8 cellular contexts compared by ENCODE assay signal in genomic region chr1:159214149-159214760, GRCh38. TPM values are rescaled to one million over a fixed set of nuclear protein-coding genes. Genes with fewer than 3 reads are reported as not detected.
DNase-seq lines count a peak whose midpoint lies in the region; ATAC-seq and TF ChIP-seq lines count a peak whose summit lies in the region.

No MANE protein-coding gene starts in this region.

- no peaks in the 10 kb centered on the region for H3K36me3 Mint-ChIP-seq in T-helper 2 cell treated with Interferon-gamma antibody and Interleukin-4, amounts not matched to agents 5 μg/mL and 100 μg/mL, for 36 hours (ENCODE audit: low read depth)
- no peaks in the 10 kb centered on the region for H3K36me3 Mint-ChIP-seq in chondrocyte (ENCODE audit: low read depth)

- no peaks in the 10 kb centered on the region for H3K27me3 ChIP-seq in mesendoderm (ENCODE audit: insufficient read depth, low read length, poor library complexity)
- peaks cover 25% of the 10 kb centered on the region for H3K27me3 ChIP-seq in transverse colon

- H2BK15ac ChIP-seq in mesendoderm (replicated peaks; ENCODE audit: low read depth) = no peak overlapping the region

- H3K4ac ChIP-seq in mesendoderm (ENCODE audit: low read depth, low read length) = no peak overlapping the region

- H4K5ac ChIP-seq in mesendoderm (ENCODE audit: low read length) = no peak overlapping the region

- H3K4me1 Mint-ChIP-seq in T-helper 2 cell treated with Interferon-gamma antibody and Interleukin-4, amounts not matched to agents 5 μg/mL and 100 μg/mL, for 36 hours (ENCODE audit: low read depth) = no peaks in the 10 kb centered on the region
- H3K4me1 Mint-ChIP-seq in chondrocyte (ENCODE audit: low read depth) = no peaks in the 10 kb centered on the region

- DNase-seq in AG08395 (ENCODE audit: low spot score) (peak; percentile 61), chondrocyte (ENCODE audit: low spot score) (no peak), mesendoderm (peak; percentile 56), transverse colon (peak; percentile 20)
- peak; percentile 6 for DNase-seq in T-helper 2 cell treated with Interferon-gamma antibody and Interleukin-4, amounts not matched to agents 5 μg/mL and 100 μg/mL, for 36 hours (ENCODE audit: low spot score)

- no CpG with 5 or more reads among the region's 5 CpGs for WGBS in mesendoderm (ENCODE audit: extremely low coverage, insufficient coverage, low lambda C conversion rate)
- WGBS in transverse colon (ENCODE audit: low coverage in 1 of 2), 2 donors = 3 to 6% methylated on average over 4 to 5 of the region's 5 CpGs

- H3K9me3 Mint-ChIP-seq in T-helper 2 cell treated with Interferon-gamma antibody and Interleukin-4, amounts not matched to agents 5 μg/mL and 100 μg/mL, for 36 hours = no peaks in the 10 kb centered on the region
- H3K9me3 Mint-ChIP-seq in chondrocyte (ENCODE audit: low read depth) = no peaks in the 10 kb centered on the region

- H3K23ac ChIP-seq in mesendoderm (ENCODE audit: low read length) = no peak overlapping the region

- no peaks in the 10 kb centered on the region for H3K9me3 ChIP-seq in transverse colon

- H3K4me2 ChIP-seq in mesendoderm (ENCODE audit: low read length) = no peak overlapping the region

- H3K9ac ChIP-seq in mesendoderm (ENCODE audit: low read length) = no peak overlapping the region

- intact Hi-C loops in transverse colon (cut with DNase I; ENCODE audit: low total_unique reads) = loop anchor here (5.0 kb wide), 1 partner anchor 72 kb away; no protein-coding TSS in a partner anchor

- no peak overlapping the region for H3K27ac Mint-ChIP-seq in T-helper 2 cell treated with Interferon-gamma antibody and Interleukin-4, amounts not matched to agents 5 μg/mL and 100 μg/mL, for 36 hours
- H3K27ac Mint-ChIP-seq in chondrocyte (ENCODE audit: unreplicated experiment) = no peak overlapping the region

- in situ Hi-C loops in transverse colon (cut with MboI; ENCODE audit: low pct_ligation_motif_present in 1 of 4, low pct_unique_long_range_greater_than_20kb in 1 of 4, low sequenced_read_pairs in 3 of 4) = loop anchor here in 1 of 4 donors (10.0 kb wide), 1 partner anchor 49 kb away; no protein-coding TSS in a partner anchor

- H3K4me3 Mint-ChIP-seq in T-helper 2 cell treated with Interferon-gamma antibody and Interleukin-4, amounts not matched to agents 5 μg/mL and 100 μg/mL, for 36 hours = no peak overlapping the region
- H3K4me3 Mint-ChIP-seq in chondrocyte (ENCODE audit: unreplicated experiment) = no peak overlapping the region

- H3K4me1 ChIP-seq in mesendoderm (ENCODE audit: control insufficient read depth, low read depth, low read length) (peaks cover 7% of the 10 kb centered on the region), transverse colon (no peaks in the 10 kb centered on the region)

- TF ChIP-seq EP300 in Ishikawa (IDR thresholded peaks at IDR 0.05; ENCODE audit: borderline replicate concordance) = no peak
- no peak for TF ChIP-seq EP300 in transverse colon (IDR thresholded peaks at IDR 0.05; ENCODE audit: low read depth)

- H2BK120ac ChIP-seq in mesendoderm (ENCODE audit: low read depth, low read length) = no peak overlapping the region

- H3K56ac ChIP-seq in mesendoderm (ENCODE audit: low read length) = no peak overlapping the region

- no peaks in the 10 kb centered on the region for H3K79me1 ChIP-seq in mesendoderm (ENCODE audit: low read length)

- H2AK5ac ChIP-seq in mesendoderm (ENCODE audit: low read length) = no peak overlapping the region

- H3K27ac ChIP-seq in mesendoderm (ENCODE audit: low read depth, low read length) = no peak overlapping the region
- H3K27ac ChIP-seq in transverse colon = no peak overlapping the region

- H3K27me3 Mint-ChIP-seq in T-helper 2 cell treated with Interferon-gamma antibody and Interleukin-4, amounts not matched to agents 5 μg/mL and 100 μg/mL, for 36 hours (ENCODE audit: low read depth) = peaks cover 9% of the 10 kb centered on the region
- peaks cover 39% of the 10 kb centered on the region for H3K27me3 Mint-ChIP-seq in chondrocyte (ENCODE audit: low read depth)

- TF ChIP-seq POLR2A in transverse colon (IDR thresholded peaks at IDR 0.05) = no peak

- ATAC-seq in HG03108 (IDR thresholded peaks at IDR 0.05; ENCODE audit: unreplicated experiment) = no peak

- H3K4me3 ChIP-seq in mesendoderm (ENCODE audit: low read length) = no peak overlapping the region
- H3K4me3 ChIP-seq in transverse colon = no peak overlapping the region

- TF ChIP-seq CTCF in GM12872 (IDR thresholded peaks at IDR 0.05; ENCODE audit: insufficient read depth, low read depth, low read length) (peak; percentile 90), chondrocyte (IDR thresholded peaks at IDR 0.05) (peak; percentile 89), transverse colon (IDR thresholded peaks at IDR 0.05) (peak; percentile 62 to 91 (median 84))

- H3K18ac ChIP-seq in mesendoderm (ENCODE audit: low read length) = no peak overlapping the region

- H3K36me3 ChIP-seq in mesendoderm (ENCODE audit: control insufficient read depth, insufficient read depth, low read length) = no peaks in the 10 kb centered on the region
- H3K36me3 ChIP-seq in transverse colon = no peaks in the 10 kb centered on the region

- no peak overlapping the region for H2BK5ac ChIP-seq in mesendoderm (ENCODE audit: low read length)

- peak; percentile 58 for TF ChIP-seq RAD21 in Ishikawa (IDR thresholded peaks at IDR 0.05; ENCODE audit: low read depth)

- H4K8ac ChIP-seq in mesendoderm (ENCODE audit: low read depth, low read length) = no peak overlapping the region

- H3K79me2 ChIP-seq in mesendoderm (ENCODE audit: control insufficient read depth, insufficient read depth, low read length) = no peaks in the 10 kb centered on the region

TF ChIP-seq in Ishikawa, 13 proteins besides CTCF, POLR2A, EP300 and RAD21:
- TF ChIP-seq MAX (IDR thresholded peaks at IDR 0.05) = no peak
- no peak for TF ChIP-seq YY1 (IDR thresholded peaks at IDR 0.05; ENCODE audit: low read depth)
- no peak for TF ChIP-seq TCF12 (IDR thresholded peaks at IDR 0.05; ENCODE audit: low read depth)
- TF ChIP-seq REST (IDR thresholded peaks at IDR 0.05; ENCODE audit: low read depth) = no peak

RNA-seq across cellular contexts. Expression of gene ACKR1, which starts 9.6 kb away (rescaled TPM):
- total RNA-seq in chondrocyte (not detected in 3 replicates), transverse colon (10 to 100 TPM in 2 of 4 donors, 1 to 10 TPM in 2; 4.1 to 16.7 (median 9.9) TPM)
- 0.25 TPM for polyA plus RNA-seq in mesendoderm (2013, experiment 1 of 2)
- polyA plus RNA-seq in mesendoderm (2013, experiment 2 of 2) = 0.13 TPM

RNA-seq across cellular contexts. Expression of gene CADM3, which starts 42.8 kb away (rescaled TPM):
- 0.15 to 0.35 TPM (median 0.22 TPM) in 3 replicates for total RNA-seq in chondrocyte
- polyA plus RNA-seq in mesendoderm (2013, experiment 1 of 2) = 2.1 TPM
- 2.2 TPM for polyA plus RNA-seq in mesendoderm (2013, experiment 2 of 2)
- total RNA-seq in transverse colon = 1 to 10 TPM; 3.4 to 6.5 (median 5.1) TPM
